ENCODE assay signal across 1 cellular context in the genomic region with DNA sequence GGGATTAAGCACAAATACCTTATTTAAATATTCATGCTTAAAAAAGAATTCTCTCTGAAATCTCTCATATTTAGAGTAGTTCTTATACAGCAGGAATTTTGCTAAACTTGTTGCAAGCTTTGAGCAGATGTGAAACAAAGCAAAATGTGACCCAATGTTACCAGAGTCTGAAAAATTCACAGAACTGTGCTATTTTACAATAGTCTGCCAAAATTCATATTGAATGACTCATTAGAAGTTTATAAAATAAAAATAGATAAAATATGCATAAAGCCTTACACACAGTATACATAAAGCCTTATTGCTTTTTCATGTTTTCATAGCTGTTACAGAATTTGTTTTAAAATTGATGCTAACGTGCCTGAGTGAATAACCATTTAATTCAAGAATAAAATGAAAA.
TF ChIP-seq lines count a peak whose summit lies in the region.

No MANE protein-coding gene starts in this region.

TF ChIP-seq in IMR-90, 13 proteins besides CTCF, POLR2A, EP300 and RAD21 (continued from another document):
- TF ChIP-seq, protein P1, sequence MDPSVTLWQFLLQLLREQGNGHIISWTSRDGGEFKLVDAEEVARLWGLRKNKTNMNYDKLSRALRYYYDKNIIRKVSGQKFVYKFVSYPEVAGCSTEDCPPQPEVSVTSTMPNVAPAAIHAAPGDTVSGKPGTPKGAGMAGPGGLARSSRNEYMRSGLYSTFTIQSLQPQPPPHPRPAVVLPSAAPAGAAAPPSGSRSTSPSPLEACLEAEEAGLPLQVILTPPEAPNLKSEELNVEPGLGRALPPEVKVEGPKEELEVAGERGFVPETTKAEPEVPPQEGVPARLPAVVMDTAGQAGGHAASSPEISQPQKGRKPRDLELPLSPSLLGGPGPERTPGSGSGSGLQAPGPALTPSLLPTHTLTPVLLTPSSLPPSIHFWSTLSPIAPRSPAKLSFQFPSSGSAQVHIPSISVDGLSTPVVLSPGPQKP (IDR thresholded peaks at IDR 0.05; ENCODE audit: borderline replicate concordance, low read depth, low read length) = no peak
- no peak for TF ChIP-seq FOS (IDR thresholded peaks at IDR 0.05; ENCODE audit: low read depth, low read length)
- no peak for TF ChIP-seq CEBPB (IDR thresholded peaks at IDR 0.05; ENCODE audit: low read depth, low read length)
- TF ChIP-seq, protein P2, sequence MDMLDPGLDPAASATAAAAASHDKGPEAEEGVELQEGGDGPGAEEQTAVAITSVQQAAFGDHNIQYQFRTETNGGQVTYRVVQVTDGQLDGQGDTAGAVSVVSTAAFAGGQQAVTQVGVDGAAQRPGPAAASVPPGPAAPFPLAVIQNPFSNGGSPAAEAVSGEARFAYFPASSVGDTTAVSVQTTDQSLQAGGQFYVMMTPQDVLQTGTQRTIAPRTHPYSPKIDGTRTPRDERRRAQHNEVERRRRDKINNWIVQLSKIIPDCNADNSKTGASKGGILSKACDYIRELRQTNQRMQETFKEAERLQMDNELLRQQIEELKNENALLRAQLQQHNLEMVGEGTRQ (IDR thresholded peaks at IDR 0.05; ENCODE audit: low read depth, low read length) = no peak
- TF ChIP-seq NFE2L2 (IDR thresholded peaks at IDR 0.05; ENCODE audit: low read depth, low read length) = no peak
- TF ChIP-seq BHLHE40 (IDR thresholded peaks at IDR 0.05; ENCODE audit: low read depth, low read length) = no peak
